In the genomic region with DNA sequence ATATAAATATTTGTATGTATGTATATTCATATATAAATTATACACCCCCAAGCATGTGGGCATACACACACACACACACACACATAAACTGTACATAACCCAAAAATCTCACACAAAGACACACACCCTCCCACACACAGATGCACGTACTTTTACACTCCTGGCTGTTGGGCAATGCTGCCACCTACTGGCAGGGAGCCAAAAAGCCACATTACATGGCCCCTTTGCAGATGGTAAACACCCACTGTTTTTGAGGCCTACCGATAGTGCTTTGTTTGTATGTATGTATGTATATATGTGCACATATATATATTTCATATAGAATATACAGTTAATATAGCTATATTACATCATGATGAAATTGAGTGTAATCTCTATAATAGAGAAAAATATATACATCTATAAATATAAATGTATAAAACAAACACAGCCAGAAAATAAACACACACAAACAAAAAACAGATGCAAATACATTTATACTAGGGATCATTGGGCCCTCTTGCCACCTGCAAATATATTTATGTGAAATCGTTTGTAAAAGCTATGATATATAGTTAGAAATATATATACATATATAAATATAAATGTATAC, we compare ENCODE assay signal across 8 cellular contexts.
DNase-seq lines count a peak whose midpoint lies in the region; ATAC-seq and TF ChIP-seq lines count a peak whose summit lies in the region.

No MANE protein-coding gene starts in this region.

- H3K27me3 Mint-ChIP-seq in activated T-cell treated with anti-CD3 and anti-CD28 coated beads, Interleukin-2, amount 50 U/mL, for 4 hours (ENCODE audit: low read depth): no peaks in the 10 kb centered on the region

- no peaks in the 10 kb centered on the region for H3K36me3 Mint-ChIP-seq in activated T-cell treated with anti-CD3 and anti-CD28 coated beads, Interleukin-2, amount 50 U/mL, for 4 hours (ENCODE audit: insufficient read depth)

- no peak overlapping the region for H2AFZ ChIP-seq in PC-9

- no peaks in the 10 kb centered on the region for H3K79me2 ChIP-seq in PC-9 (ENCODE audit: low read depth)

- H3K4me3 Mint-ChIP-seq in activated T-cell treated with anti-CD3 and anti-CD28 coated beads, Interleukin-2, amount 50 U/mL, for 4 hours: no peak overlapping the region

- DNase-seq in DMS53 treated with DMSO at 0.1 percent for 48 hours (lab: John Stamatoyannopoulos, UW; ENCODE audit: unreplicated experiment): peak; percentile 64
- peak; percentile 29 for DNase-seq in HuH-7.5 (ENCODE audit: low spot score)
- peak in 1 of 2 experiments; percentile 69 for DNase-seq in PC-9
- peak; percentile 81 for DNase-seq in activated T-cell treated with anti-CD3 and anti-CD28 coated beads, Interleukin-2, amount 50 U/mL, for 4 hours
- peak; percentile 88 for DNase-seq in fibroblast of pulmonary artery (ENCODE audit: low read depth)
- peak in 36 of 49 donors; percentile 9 to 72 (median 52) for DNase-seq in substantia nigra (lab: John Stamatoyannopoulos, UW)

- no TSS peak for BruUV-seq in PC-9 (replicated peaks; lab: Mats Ljungman, UMichigan)

- H3K4me2 ChIP-seq in PC-9: no peak overlapping the region

- H3K4me1 ChIP-seq in PC-9 (replicated peaks; ENCODE audit: insufficient read depth) (no peaks in the 10 kb centered on the region), neutrophil (ENCODE audit: control insufficient read depth in 1 of 2, insufficient read depth in 1 of 2, low read depth in 1 of 2, low read length in 1 of 2) (no peaks in the 10 kb centered on the region)

- CTCF ChIA-PET in PC-9 (lab: Charles Lee): no interaction called here

- no peaks in the 10 kb centered on the region for H3K9me2 ChIP-seq in PC-9 (ENCODE audit: insufficient read depth)

- H3K27ac ChIP-seq in PC-9 (no peak overlapping the region), neutrophil (no peak overlapping the region), substantia nigra (ENCODE audit: low read depth, low read length, poor library complexity, severe bottlenecking) (no peak overlapping the region)

- no peaks in the 10 kb centered on the region for H3K36me3 ChIP-seq in PC-9 (ENCODE audit: low read depth)
- H3K36me3 ChIP-seq in neutrophil: no peaks in the 10 kb centered on the region

- no peaks in the 10 kb centered on the region for H3K9me3 Mint-ChIP-seq in activated T-cell treated with anti-CD3 and anti-CD28 coated beads, Interleukin-2, amount 50 U/mL, for 4 hours

- H3K4me3 ChIP-seq in PC-9 (no peak overlapping the region), fibroblast of pulmonary artery (replicated peaks; ENCODE audit: low read depth, low read length) (no peak overlapping the region), neutrophil (ENCODE audit: low read depth in 1 of 2, low read length in 1 of 2) (no peak overlapping the region)

- POLR2A ChIA-PET in PC-9 (lab: Charles Lee; ENCODE audit: unreplicated experiment): no interaction called here

- no peaks in the 10 kb centered on the region for H4K20me1 ChIP-seq in PC-9 (ENCODE audit: insufficient read depth)

- H3F3A ChIP-seq in PC-9 (ENCODE audit: insufficient read depth, low read depth): no peaks in the 10 kb centered on the region

- peak; percentile 69 for TF ChIP-seq CTCF in PC-9 (conservative IDR thresholded peaks at IDR 0.05)
- peak; percentile 91 for TF ChIP-seq CTCF in fibroblast of pulmonary artery (IDR thresholded peaks at IDR 0.05; ENCODE audit: low read length, missing control alignments)
- peak; percentile 93 for TF ChIP-seq CTCF in neutrophil (IDR thresholded peaks at IDR 0.05)

- peak; percentile 86 for ATAC-seq in GM21526 (IDR thresholded peaks at IDR 0.05; ENCODE audit: low FRiP score, unreplicated experiment)
- peak; percentile 88 to 96 for ATAC-seq in activated T-cell treated with anti-CD3 and anti-CD28 coated beads, Interleukin-2, amount 50 U/mL, for 4 hours

- intact Hi-C loops in PC-9 (cut with micrococcal nuclease; ENCODE audit: unreplicated experiment): loop anchor here (1.0 to 5.0 kb wide), 3 partner anchors 136 to 633 kb away; no protein-coding TSS in a partner anchor

- no peaks in the 10 kb centered on the region for H3K9me3 ChIP-seq in PC-9 (ENCODE audit: insufficient read depth, low read depth)
- no peaks in the 10 kb centered on the region for H3K9me3 ChIP-seq in neutrophil

- H3K4me1 Mint-ChIP-seq in activated T-cell treated with anti-CD3 and anti-CD28 coated beads, Interleukin-2, amount 50 U/mL, for 4 hours (ENCODE audit: low read depth): no peaks in the 10 kb centered on the region

- H3K27me3 ChIP-seq in PC-9 (ENCODE audit: insufficient read depth, low read depth) (no peaks in the 10 kb centered on the region), neutrophil (no peaks in the 10 kb centered on the region)
